In the genomic region with DNA sequence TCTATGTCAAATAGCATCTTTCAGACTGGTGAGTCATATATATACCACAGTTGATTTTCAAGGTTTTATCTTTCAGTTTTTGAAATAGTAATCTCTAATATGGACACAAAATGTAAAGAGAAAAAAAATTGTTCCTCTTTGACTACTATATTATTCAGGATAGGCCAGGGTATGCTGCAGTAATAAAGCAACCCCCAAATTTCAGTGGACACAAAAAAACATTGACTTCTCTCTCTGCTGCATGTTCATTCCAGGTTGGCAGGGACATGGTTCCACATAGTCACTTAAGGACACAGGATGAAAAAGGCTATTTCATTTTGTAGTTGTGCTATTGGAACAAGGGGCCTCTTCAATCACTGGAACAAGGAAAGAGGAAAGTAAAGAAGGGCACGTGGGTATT, we compare ENCODE assay signal across 21 cellular contexts.
"Had no signal": no experiment of that assay in that cellular context is flagged by ENCODE, and none has a peak within 500 bp of the region (broad histone marks: within the 10 kb centered on the region; RNA-seq: fewer than 3 reads in every experiment).

No MANE protein-coding gene starts in this region.

- FAIRE-seq: keratinocyte had no signal

- ATAC-seq: activated CD8-positive, alpha-beta T cell treated with anti-CD3 and anti-CD28 coated beads for 36 hours; activated T-helper 17 cell treated with anti-CD3 and anti-CD28 coated beads, Interleukin-2, amount 50 U/mL, for 72 hours; naive thymus-derived CD8-positive, alpha-beta T cell; sciatic nerve; stimulated activated naive B cell treated with anti-CD40 and anti-IgM and Interleukin-4, amounts not matched to agents 10 μg/mL and 1 μg/mL and 100 μg/mL, for 72 hours had no signal

- H3K27me3 ChIP-seq: cardiac muscle cell, ovary, spleen, tibial artery had no signal

- H3K9me3 ChIP-seq: ovary, spleen, tibial artery had no signal

- H3K36me3 Mint-ChIP-seq: naive thymus-derived CD8-positive, alpha-beta T cell; stimulated activated naive B cell treated with anti-CD40 and anti-IgM and Interleukin-4, amounts not matched to agents 10 μg/mL and 1 μg/mL and 100 μg/mL, for 72 hours had no signal

- H3K36me3 ChIP-seq: cardiac muscle cell, ovary, spleen, tibial artery had no signal

- H3K4me3 Mint-ChIP-seq: activated CD8-positive, alpha-beta T cell treated with anti-CD3 and anti-CD28 coated beads for 36 hours; activated naive CD8-positive, alpha-beta T cell treated with anti-CD3 and anti-CD28 coated beads for 36 hours; activated T-helper 17 cell treated with anti-CD3 and anti-CD28 coated beads, Interleukin-2, amount 50 U/mL, for 72 hours; endodermal cell had no signal

- H3K27ac ChIP-seq: cardiac muscle cell, tibial artery had no signal

- H3K9me3 Mint-ChIP-seq: activated CD8-positive, alpha-beta T cell treated with anti-CD3 and anti-CD28 coated beads for 36 hours; activated naive CD8-positive, alpha-beta T cell treated with anti-CD3 and anti-CD28 coated beads for 36 hours; activated T-helper 17 cell treated with anti-CD3 and anti-CD28 coated beads, Interleukin-2, amount 50 U/mL, for 72 hours; endodermal cell; naive thymus-derived CD8-positive, alpha-beta T cell; stimulated activated naive B cell treated with anti-CD40 and anti-IgM and Interleukin-4, amounts not matched to agents 10 μg/mL and 1 μg/mL and 100 μg/mL, for 72 hours had no signal

- DNase-seq: activated CD4-positive, alpha-beta T cell treated with anti-CD3 and anti-CD28 coated beads for 48 hours; activated CD4-positive, CD25-positive, alpha-beta regulatory T cell; activated CD8-positive, alpha-beta T cell treated with anti-CD3 and anti-CD28 coated beads for 36 hours; activated naive CD4-positive, alpha-beta T cell; activated naive CD8-positive, alpha-beta T cell treated with anti-CD3 and anti-CD28 coated beads for 36 hours; activated T-cell treated with anti-CD3 and anti-CD28 coated beads, Interleukin-2, amount 50 U/mL, for 1 hour; amniotic stem cell; endodermal cell; foreskin melanocyte; glutamatergic neuron; naive thymus-derived CD8-positive, alpha-beta T cell; spleen; stimulated activated CD4-positive, alpha-beta T cell treated with anti-CD3 and anti-CD28 coated beads, Interleukin-4, amount 100 ng/mL, for 4 hours; stimulated activated naive B cell treated with anti-CD40 and anti-IgM and Interleukin-4, amounts not matched to agents 10 μg/mL and 1 μg/mL and 100 μg/mL, for 72 hours; T1000 had no signal

- H3K27me3 Mint-ChIP-seq: stimulated activated naive B cell treated with anti-CD40 and anti-IgM and Interleukin-4, amounts not matched to agents 10 μg/mL and 1 μg/mL and 100 μg/mL, for 72 hours had no signal

- H3K4me3 ChIP-seq: cardiac muscle cell, ovary, spleen, tibial artery had no signal

- H3K27ac Mint-ChIP-seq: activated CD8-positive, alpha-beta T cell treated with anti-CD3 and anti-CD28 coated beads for 36 hours; activated naive CD8-positive, alpha-beta T cell treated with anti-CD3 and anti-CD28 coated beads for 36 hours; activated T-helper 17 cell treated with anti-CD3 and anti-CD28 coated beads, Interleukin-2, amount 50 U/mL, for 72 hours; endodermal cell had no signal
